Comparison of ENCODE assay signal across 1 cellular context in genomic region chr1:48222501-48223242, GRCh38.
A peak's percentile ranks its signal among the peaks of the same experiment; 100 is the strongest.
TF ChIP-seq lines count a peak whose summit lies in the region.

Gene SLC5A9, plus strand, starts transcription at chr1:48222716. Its CDS starts 21 bp downstream, at chr1:48222737.

TF ChIP-seq in HepG2, 621 proteins besides CTCF, POLR2A, EP300 and RAD21 (continued from another document and continues in another):
- TF ChIP-seq MAFG (CRISPR knock-in tag; IDR thresholded peaks at IDR 0.05): no peak
- no peak for TF ChIP-seq DNMT3B (CRISPR knock-in tag; conservative IDR thresholded peaks at IDR 0.05)
- no peak for TF ChIP-seq RNF2 (conservative IDR thresholded peaks at IDR 0.05; ENCODE audit: low read depth)
- peak; percentile 86 for TF ChIP-seq HNF4A (CRISPR knock-in tag; IDR thresholded peaks at IDR 0.05)
- TF ChIP-seq CEBPG (CRISPR knock-in tag; IDR thresholded peaks at IDR 0.05): peak; percentile 67
- TF ChIP-seq ETS1 (CRISPR knock-in tag; IDR thresholded peaks at IDR 0.05): no peak
- TF ChIP-seq BCLAF1 (IDR thresholded peaks at IDR 0.05): no peak
- TF ChIP-seq SMYD3 (CRISPR knock-in tag; IDR thresholded peaks at IDR 0.05): peak; percentile 63; the same call in 1 of the 2 replicates
- TF ChIP-seq, protein P1, sequence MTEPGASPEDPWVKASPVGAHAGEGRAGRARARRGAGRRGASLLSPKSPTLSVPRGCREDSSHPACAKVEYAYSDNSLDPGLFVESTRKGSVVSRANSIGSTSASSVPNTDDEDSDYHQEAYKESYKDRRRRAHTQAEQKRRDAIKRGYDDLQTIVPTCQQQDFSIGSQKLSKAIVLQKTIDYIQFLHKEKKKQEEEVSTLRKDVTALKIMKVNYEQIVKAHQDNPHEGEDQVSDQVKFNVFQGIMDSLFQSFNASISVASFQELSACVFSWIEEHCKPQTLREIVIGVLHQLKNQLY (CRISPR knock-in tag; IDR thresholded peaks at IDR 0.05): no peak
- TF ChIP-seq ZFP37 (CRISPR knock-in tag; IDR thresholded peaks at IDR 0.05; ENCODE audit: borderline replicate concordance): no peak
- no peak for TF ChIP-seq ZNF234 (CRISPR knock-in tag; conservative IDR thresholded peaks at IDR 0.05)
- TF ChIP-seq ZSCAN21 (CRISPR knock-in tag; IDR thresholded peaks at IDR 0.05; ENCODE audit: borderline replicate concordance): no peak
- peak; percentile 58 for TF ChIP-seq ZFP91 (CRISPR knock-in tag; IDR thresholded peaks at IDR 0.05; ENCODE audit: borderline replicate concordance)
- TF ChIP-seq JUND (CRISPR knock-in tag; IDR thresholded peaks at IDR 0.05): 0 out of 2 replicates have a peak, but pooled peaks have one; percentile 16
- no peak for TF ChIP-seq ZBTB4 (CRISPR knock-in tag; IDR thresholded peaks at IDR 0.05; ENCODE audit: borderline replicate concordance)
- TF ChIP-seq THAP9 (CRISPR knock-in tag; IDR thresholded peaks at IDR 0.05; ENCODE audit: borderline replicate concordance): 0 out of 2 replicates have a peak, but pooled peaks have one; percentile 24
- TF ChIP-seq, protein P2, sequence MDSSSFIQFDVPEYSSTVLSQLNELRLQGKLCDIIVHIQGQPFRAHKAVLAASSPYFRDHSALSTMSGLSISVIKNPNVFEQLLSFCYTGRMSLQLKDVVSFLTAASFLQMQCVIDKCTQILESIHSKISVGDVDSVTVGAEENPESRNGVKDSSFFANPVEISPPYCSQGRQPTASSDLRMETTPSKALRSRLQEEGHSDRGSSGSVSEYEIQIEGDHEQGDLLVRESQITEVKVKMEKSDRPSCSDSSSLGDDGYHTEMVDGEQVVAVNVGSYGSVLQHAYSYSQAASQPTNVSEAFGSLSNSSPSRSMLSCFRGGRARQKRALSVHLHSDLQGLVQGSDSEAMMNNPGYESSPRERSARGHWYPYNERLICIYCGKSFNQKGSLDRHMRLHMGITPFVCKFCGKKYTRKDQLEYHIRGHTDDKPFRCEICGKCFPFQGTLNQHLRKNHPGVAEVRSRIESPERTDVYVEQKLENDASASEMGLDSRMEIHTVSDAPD (CRISPR knock-in tag; IDR thresholded peaks at IDR 0.05): 0 out of 2 replicates have a peak, but pooled peaks have one; percentile 67
- no peak for TF ChIP-seq ZNF451 (CRISPR knock-in tag; IDR thresholded peaks at IDR 0.05)
- TF ChIP-seq, protein P3, sequence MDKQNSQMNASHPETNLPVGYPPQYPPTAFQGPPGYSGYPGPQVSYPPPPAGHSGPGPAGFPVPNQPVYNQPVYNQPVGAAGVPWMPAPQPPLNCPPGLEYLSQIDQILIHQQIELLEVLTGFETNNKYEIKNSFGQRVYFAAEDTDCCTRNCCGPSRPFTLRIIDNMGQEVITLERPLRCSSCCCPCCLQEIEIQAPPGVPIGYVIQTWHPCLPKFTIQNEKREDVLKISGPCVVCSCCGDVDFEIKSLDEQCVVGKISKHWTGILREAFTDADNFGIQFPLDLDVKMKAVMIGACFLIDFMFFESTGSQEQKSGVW (CRISPR knock-in tag; IDR thresholded peaks at IDR 0.05; ENCODE audit: borderline replicate concordance): no peak
- TF ChIP-seq SP2 (CRISPR knock-in tag; IDR thresholded peaks at IDR 0.05): 0 out of 2 replicates have a peak, but pooled peaks have one; percentile 23
- 0 out of 2 replicates have a peak, but pooled peaks have one; percentile 29 for TF ChIP-seq MYC (CRISPR knock-in tag; IDR thresholded peaks at IDR 0.05; ENCODE audit: borderline replicate concordance)
- TF ChIP-seq GATAD1 (CRISPR knock-in tag; IDR thresholded peaks at IDR 0.05): no peak
- no peak for TF ChIP-seq KAT7 (CRISPR knock-in tag; IDR thresholded peaks at IDR 0.05; ENCODE audit: borderline replicate concordance)
- TF ChIP-seq SOX5 (CRISPR knock-in tag; IDR thresholded peaks at IDR 0.05; ENCODE audit: borderline replicate concordance): peak; percentile 48; the same call in 1 of the 2 replicates
- TF ChIP-seq WIZ (CRISPR knock-in tag; IDR thresholded peaks at IDR 0.05): peak; percentile 77
- 0 out of 2 replicates have a peak, but pooled peaks have one; percentile 39 for TF ChIP-seq ZFP41 (CRISPR knock-in tag; IDR thresholded peaks at IDR 0.05; ENCODE audit: borderline replicate concordance)
- TF ChIP-seq ZIK1 (CRISPR knock-in tag; IDR thresholded peaks at IDR 0.05; ENCODE audit: borderline replicate concordance, low read depth): 0 out of 2 replicates have a peak, but pooled peaks have one; percentile 55
- no peak for TF ChIP-seq AGO1 (IDR thresholded peaks at IDR 0.05; ENCODE audit: low read depth, low read length, poor library complexity, severe bottlenecking)
- no peak for TF ChIP-seq REL (CRISPR knock-in tag; conservative IDR thresholded peaks at IDR 0.05)
- TF ChIP-seq ZNF292 (CRISPR knock-in tag; IDR thresholded peaks at IDR 0.05; ENCODE audit: borderline replicate concordance, low read depth): peak; percentile 77; the same call in 1 of the 2 replicates
- TF ChIP-seq REPIN1 (CRISPR knock-in tag; IDR thresholded peaks at IDR 0.05; ENCODE audit: borderline replicate concordance, low read depth): peak; percentile 65; the same call in 1 of the 2 replicates
- TF ChIP-seq FOXK1 (CRISPR knock-in tag; IDR thresholded peaks at IDR 0.05; ENCODE audit: borderline replicate concordance, low read depth): peak; percentile 32; the same call in 1 of the 2 replicates
- no peak for TF ChIP-seq ZKSCAN5 (CRISPR knock-in tag; IDR thresholded peaks at IDR 0.05)
- TF ChIP-seq, protein P4, sequence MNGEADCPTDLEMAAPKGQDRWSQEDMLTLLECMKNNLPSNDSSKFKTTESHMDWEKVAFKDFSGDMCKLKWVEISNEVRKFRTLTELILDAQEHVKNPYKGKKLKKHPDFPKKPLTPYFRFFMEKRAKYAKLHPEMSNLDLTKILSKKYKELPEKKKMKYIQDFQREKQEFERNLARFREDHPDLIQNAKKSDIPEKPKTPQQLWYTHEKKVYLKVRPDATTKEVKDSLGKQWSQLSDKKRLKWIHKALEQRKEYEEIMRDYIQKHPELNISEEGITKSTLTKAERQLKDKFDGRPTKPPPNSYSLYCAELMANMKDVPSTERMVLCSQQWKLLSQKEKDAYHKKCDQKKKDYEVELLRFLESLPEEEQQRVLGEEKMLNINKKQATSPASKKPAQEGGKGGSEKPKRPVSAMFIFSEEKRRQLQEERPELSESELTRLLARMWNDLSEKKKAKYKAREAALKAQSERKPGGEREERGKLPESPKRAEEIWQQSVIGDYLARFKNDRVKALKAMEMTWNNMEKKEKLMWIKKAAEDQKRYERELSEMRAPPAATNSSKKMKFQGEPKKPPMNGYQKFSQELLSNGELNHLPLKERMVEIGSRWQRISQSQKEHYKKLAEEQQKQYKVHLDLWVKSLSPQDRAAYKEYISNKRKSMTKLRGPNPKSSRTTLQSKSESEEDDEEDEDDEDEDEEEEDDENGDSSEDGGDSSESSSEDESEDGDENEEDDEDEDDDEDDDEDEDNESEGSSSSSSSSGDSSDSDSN (CRISPR knock-in tag; IDR thresholded peaks at IDR 0.05): peak; percentile 63
- TF ChIP-seq HOXA3 (CRISPR knock-in tag; IDR thresholded peaks at IDR 0.05): peak; percentile 45; the same call in 1 of the 2 replicates
- peak; percentile 84 for TF ChIP-seq SALL1 (CRISPR knock-in tag; IDR thresholded peaks at IDR 0.05)
- TF ChIP-seq USF2 (IDR thresholded peaks at IDR 0.05; ENCODE audit: low read depth, low read length): no peak
- TF ChIP-seq USF2 (CRISPR knock-in tag; IDR thresholded peaks at IDR 0.05; ENCODE audit: borderline replicate concordance): no peak
- no peak for TF ChIP-seq ATF7 (IDR thresholded peaks at IDR 0.05)
- no peak for TF ChIP-seq ATF7 (CRISPR knock-in tag; IDR thresholded peaks at IDR 0.05)
- peak; percentile 43; the same call in 1 of the 2 replicates for TF ChIP-seq DPF2 (CRISPR knock-in tag; IDR thresholded peaks at IDR 0.05; ENCODE audit: borderline replicate concordance, low read depth)
